In the genomic region with DNA sequence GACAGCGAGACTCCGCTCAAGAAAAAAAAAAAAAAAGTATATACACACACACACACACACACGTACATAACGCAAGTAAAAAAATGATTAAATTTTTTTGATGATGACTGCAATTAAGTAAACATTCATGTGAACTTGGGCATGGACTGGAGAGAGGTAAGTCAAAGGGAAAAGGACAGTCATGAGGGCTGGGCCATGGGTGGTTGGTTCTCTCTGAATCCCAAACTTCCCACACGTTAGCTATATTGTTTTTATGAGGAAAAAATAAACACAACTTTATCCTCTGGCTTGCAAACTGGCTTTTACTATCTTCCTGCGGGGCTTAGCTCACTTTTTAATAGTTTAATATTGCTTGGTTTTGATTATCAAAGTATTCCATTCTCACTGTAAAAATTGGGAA, we compare ENCODE assay signal across 16 cellular contexts.
DNase-seq lines count a peak whose midpoint lies in the region; ATAC-seq and TF ChIP-seq lines count a peak whose summit lies in the region.
"Had no signal": no experiment of that assay in that cellular context is flagged by ENCODE, and none has a peak within 500 bp of the region (broad histone marks: within the 10 kb centered on the region; RNA-seq: fewer than 3 reads in every experiment).

No MANE protein-coding gene starts in this region.

- peak overlapping the region; percentile 53 for H3K27ac ChIP-seq in 22Rv1
- H3K27ac ChIP-seq: A549, GM23248 had no signal

- no peak for ATAC-seq in HG02840 (IDR thresholded peaks at IDR 0.05; ENCODE audit: low FRiP score, unreplicated experiment)
- ATAC-seq in GM18873 (IDR thresholded peaks at IDR 0.05; ENCODE audit: low FRiP score, unreplicated experiment) = no peak
- ATAC-seq: CD8-positive, alpha-beta T cell had no signal

- DNase-seq in LNCaP clone FGC (ENCODE audit: low read depth) (peak; percentile 85), islet precursor cell (peak; percentile 5), RPMI8226 (no peak)
- DNase-seq: 8988T; Caco-2; CD4-positive, CD25-positive, alpha-beta regulatory T cell; DMS153; DND-41; GM23248; H7; HCEC 1CT had no signal

- peak overlapping the region; percentile 37 for H3K4me3 ChIP-seq in LNCaP clone FGC (ENCODE audit: low read depth, low read length)
- H3K4me3 ChIP-seq: A549, GM23248 had no signal

- TF ChIP-seq CTCF in 22Rv1 (IDR thresholded peaks at IDR 0.05) = no peak
- TF ChIP-seq CTCF in LNCaP clone FGC (IDR thresholded peaks at IDR 0.05; ENCODE audit: control insufficient read depth, extremely low read depth, insufficient read depth) = no peak
